Comparison of ENCODE assay signal across 8 cellular contexts in genomic region chr12:64625243-64626077, GRCh38. TPM values are rescaled to one million over a fixed set of nuclear protein-coding genes. Genes with fewer than 3 reads are reported as not detected.
DNase-seq lines count a peak whose midpoint lies in the region; ATAC-seq and TF ChIP-seq lines count a peak whose summit lies in the region.

No MANE protein-coding gene starts in this region.

- peak overlapping the region; percentile 23 for H3K4me3 Mint-ChIP-seq in endothelial cell (ENCODE audit: unreplicated experiment)

- H3K4me3 ChIP-seq in DND-41 (ENCODE audit: low read depth in 1 of 2, low read length in 2 of 2) (no peak overlapping the region), mononuclear cell (ENCODE audit: low read length) (peak overlapping the region; percentile 30), tibial artery (peak overlapping the region; percentile 16 to 34)

- intact Hi-C loops in tibial artery (cut with DNase I; ENCODE audit: low total_unique reads): no loop called here

- TF ChIP-seq CTCF in DND-41 (IDR thresholded peaks at IDR 0.05; ENCODE audit: borderline replicate concordance, extremely low read depth, low read length, poor library complexity, severe bottlenecking) (no peak), VCaP (conservative IDR thresholded peaks at IDR 0.05) (0 out of 2 replicates have a peak, but pooled peaks have one; percentile 5), endothelial cell (IDR thresholded peaks at IDR 0.05; ENCODE audit: unreplicated experiment) (no peak), tibial artery (IDR thresholded peaks at IDR 0.05) (no peak)

- peak overlapping the region; percentile 97 for H3K27ac Mint-ChIP-seq in endothelial cell (ENCODE audit: unreplicated experiment)

- no peak overlapping the region for H3K27ac ChIP-seq in DND-41 (ENCODE audit: low read length)
- H3K27ac ChIP-seq in VCaP: peak overlapping the region; percentile 96
- H3K27ac ChIP-seq in tibial artery: peak overlapping the region; percentile 80 to 88

- peaks cover 25% of the 10 kb centered on the region for H3K4me1 Mint-ChIP-seq in endothelial cell (ENCODE audit: unreplicated experiment)

- no peak overlapping the region for H2AFZ ChIP-seq in DND-41 (ENCODE audit: low read depth, low read length)

- no peak for DNase-seq in DND-41
- DNase-seq in HT1080 (ENCODE audit: low read depth): peak; percentile 91
- peak; percentile 19 for DNase-seq in endothelial cell (ENCODE audit: low spot score)
- DNase-seq in tibial artery: peak; percentile 79 to 91
- DNase-seq in DMS 273 (lab: John Stamatoyannopoulos, UW; ENCODE audit: unreplicated experiment): no peak

- H3K79me2 ChIP-seq in DND-41 (ENCODE audit: insufficient read depth, low read length): peaks cover 86% of the 10 kb centered on the region

- H3K9me3 Mint-ChIP-seq in endothelial cell (ENCODE audit: unreplicated experiment): no peaks in the 10 kb centered on the region

- H3K27me3 ChIP-seq in DND-41 (ENCODE audit: insufficient read depth, low read length, poor library complexity): no peaks in the 10 kb centered on the region
- H3K27me3 ChIP-seq in mononuclear cell (ENCODE audit: insufficient read depth, low read length): no peaks in the 10 kb centered on the region
- no peaks in the 10 kb centered on the region for H3K27me3 ChIP-seq in tibial artery

- no peaks in the 10 kb centered on the region for H3K27me3 Mint-ChIP-seq in endothelial cell (ENCODE audit: unreplicated experiment)

- H3K4me1 ChIP-seq in DND-41 (ENCODE audit: insufficient read depth, low read length) (no peaks in the 10 kb centered on the region), mononuclear cell (ENCODE audit: insufficient read depth, low read length) (peaks cover 94% of the 10 kb centered on the region), tibial artery (peaks cover 0 to 99% (median 51%) of the 10 kb centered on the region in 4 donors)

- H3K36me3 Mint-ChIP-seq in endothelial cell (ENCODE audit: low read depth, unreplicated experiment): peaks cover 5% of the 10 kb centered on the region

- no peak overlapping the region for H3K9ac ChIP-seq in DND-41 (ENCODE audit: low read depth, low read length)

- H4K20me1 ChIP-seq in DND-41 (ENCODE audit: insufficient read depth, low read length): peaks cover 17% of the 10 kb centered on the region; the same call in 1 of the 2 replicates

- H3K9me3 ChIP-seq in DND-41 (ENCODE audit: insufficient read depth, low read length, severe bottlenecking) (no peaks in the 10 kb centered on the region), mononuclear cell (ENCODE audit: low read depth, low read length) (no peaks in the 10 kb centered on the region), tibial artery (no peaks in the 10 kb centered on the region)

- peak; percentile 31; the same call in 1 of the 3 replicates for ATAC-seq in DND-41 (ENCODE audit: insufficient read depth, low read depth)
- peak; percentile 45 for ATAC-seq in GM21390 (IDR thresholded peaks at IDR 0.05; ENCODE audit: unreplicated experiment)

- no peak overlapping the region for H3K4me2 ChIP-seq in DND-41 (ENCODE audit: insufficient read depth, low read length)

- H3K36me3 ChIP-seq in DND-41 (ENCODE audit: insufficient read depth, low read length) (peaks cover 3% of the 10 kb centered on the region; the same call in 1 of the 2 replicates), tibial artery (no peaks in the 10 kb centered on the region)

RNA-seq across cellular contexts. Expression of gene RASSF3, which starts 15.2 kb away (rescaled TPM):
- total RNA-seq in HT1080 (2014; rRNA removed; shearing (Covaris generic)): 16.5 and 19.7 TPM in 2 replicates
- polyA plus RNA-seq in HT1080 (2015; cell fraction: cytosol; rRNA removed): 26.2 and 29.4 TPM in 2 replicates
- 13.6 and 14.5 TPM in 2 replicates for polyA plus RNA-seq in HT1080 (2015; cell fraction: nucleus; rRNA removed)
- total RNA-seq in endothelial cell (ENCODE audit: unreplicated experiment) (43.5 TPM), mononuclear cell (52.8 TPM)

Comparison
In these comparisons a context has a peak if more than half of its experiments do, and no peak if none do; other contexts are left out.
1. DNase-seq: peak in HT1080 (single experiment), endothelial cell (single experiment) and tibial artery (2 of 2); none in DND-41 (single experiment) and DMS 273 (single experiment).
2. H3K4me3 ChIP-seq: peak in mononuclear cell (single experiment) and tibial artery (2 of 2); none in DND-41 (0 of 2).